35 cellular contexts compared by ENCODE assay signal in genomic region chr4:62144431-62144830, GRCh38.
"Had no signal": no experiment of that assay in that cellular context is flagged by ENCODE, and none has a peak within 500 bp of the region (broad histone marks: within the 10 kb centered on the region; RNA-seq: fewer than 3 reads in every experiment).

No MANE protein-coding gene starts in this region.

- H3K27me3 ChIP-seq: MG63 had no signal

- H3K4me3 ChIP-seq: MG63 had no signal

- H3K27ac ChIP-seq: KMS-11 had no signal

- DNase-seq: Karpas-422, Kasumi-1, KBM-7, KG1, MG63, MM.1S, MV-4-11, NCI-H1048, NCI-H1092, NCI-H1092 treated with DMSO at 0.1 percent for 48 hours, NCI-H1105, NCI-H1105 treated with DMSO at 0.1 percent for 48 hours, NCI-H1417, NCI-H1417 treated with DMSO at 0.1 percent for 48 hours, NCI-H1436, NCI-H1436 treated with DMSO at 0.1 percent for 48 hours, NCI-H146, NCI-H1694, NCI-H1694 treated with DMSO at 0.1 percent for 48 hours, NCI-H187, NCI-H187 treated with DMSO at 0.1 percent for 48 hours, NCI-H1930, NCI-H2029, NCI-H2029 treated with DMSO at 0.1 percent for 48 hours, NCI-H2081, NCI-H2081 treated with DMSO at 0.1 percent for 48 hours, NCI-H2107, NCI-H2171, NCI-H2171 treated with DMSO at 0.1 percent for 48 hours, NCI-H2227 treated with DMSO at 0.1 percent for 48 hours, NCI-H226, NCI-H345, NCI-H446, NCI-H446 treated with DMSO at 0.1 percent for 48 hours had no signal

- H3K36me3 ChIP-seq: MG63 had no signal

- H3K9me3 ChIP-seq: MG63 had no signal
